In genomic region chr20:62141397-62142251, GRCh38 we compare ENCODE assay signal across 1 cellular context.
TF ChIP-seq lines count a peak whose summit lies in the region.

No MANE protein-coding gene starts in this region.

TF ChIP-seq in HepG2, 621 proteins besides CTCF, POLR2A, EP300 and RAD21 (continued from another document and continues in another):
- TF ChIP-seq ARID4A (CRISPR knock-in tag; IDR thresholded peaks at IDR 0.05; ENCODE audit: borderline replicate concordance) (peak; percentile 61; the same call in 1 of the 2 replicates), TFAP4 (IDR thresholded peaks at IDR 0.05; ENCODE audit: borderline replicate concordance, low read depth) (0 out of 2 replicates have a peak, but pooled peaks have one; percentile 74), KDM1A (CRISPR knock-in tag; IDR thresholded peaks at IDR 0.05) (no peak), SALL1 (CRISPR knock-in tag; IDR thresholded peaks at IDR 0.05) (peak; percentile 38), ZNF639 (CRISPR knock-in tag; conservative IDR thresholded peaks at IDR 0.05) (no peak), GATAD2A (CRISPR knock-in tag; IDR thresholded peaks at IDR 0.05) (0 out of 2 replicates have a peak, but pooled peaks have one; percentile 47), MIER2 (CRISPR knock-in tag; IDR thresholded peaks at IDR 0.05) (0 out of 2 replicates have a peak, but pooled peaks have one; percentile 30), ZNF331 (CRISPR knock-in tag; IDR thresholded peaks at IDR 0.05) (peak; percentile 24; the same call in 1 of the 2 replicates), NR0B2 (CRISPR knock-in tag; IDR thresholded peaks at IDR 0.05) (0 out of 2 replicates have a peak, but pooled peaks have one; percentile 47), ARHGAP35 (CRISPR knock-in tag; IDR thresholded peaks at IDR 0.05; ENCODE audit: borderline replicate concordance) (0 out of 2 replicates have a peak, but pooled peaks have one; percentile 46), TRIM22 (IDR thresholded peaks at IDR 0.05) (no peak), ZNF749 (CRISPR knock-in tag; IDR thresholded peaks at IDR 0.05; ENCODE audit: borderline replicate concordance) (no peak), ZNF652 (CRISPR knock-in tag; IDR thresholded peaks at IDR 0.05; ENCODE audit: borderline replicate concordance, low read depth) (no peak), ZFP91 (CRISPR knock-in tag; IDR thresholded peaks at IDR 0.05; ENCODE audit: borderline replicate concordance) (peak; percentile 13; the same call in 1 of the 2 replicates), NFYB (CRISPR knock-in tag; IDR thresholded peaks at IDR 0.05) (no peak), SRSF1 (optimal IDR thresholded peaks at IDR 0.05; ENCODE audit: low read depth, low read length) (no peak), PITX1 (CRISPR knock-in tag; IDR thresholded peaks at IDR 0.05) (peak; percentile 41; the same call in 1 of the 2 replicates), HMG20A (CRISPR knock-in tag; IDR thresholded peaks at IDR 0.05; ENCODE audit: borderline replicate concordance) (no peak), MYPOP (CRISPR knock-in tag; IDR thresholded peaks at IDR 0.05) (peak; percentile 86), ZIK1 (CRISPR knock-in tag; IDR thresholded peaks at IDR 0.05; ENCODE audit: borderline replicate concordance, low read depth) (peak; percentile 33; the same call in 1 of the 2 replicates), ZNF782 (CRISPR knock-in tag; IDR thresholded peaks at IDR 0.05; ENCODE audit: borderline replicate concordance) (no peak), TGIF2 (CRISPR knock-in tag; IDR thresholded peaks at IDR 0.05) (peak; percentile 40; the same call in 1 of the 2 replicates), PATZ1 (CRISPR knock-in tag; IDR thresholded peaks at IDR 0.05) (peak; percentile 56), ZNF280B (CRISPR knock-in tag; IDR thresholded peaks at IDR 0.05; ENCODE audit: borderline replicate concordance) (0 out of 2 replicates have a peak, but pooled peaks have one; percentile 56), ATAD3A (CRISPR knock-in tag; IDR thresholded peaks at IDR 0.05) (no peak), SMC3 (IDR thresholded peaks at IDR 0.05; ENCODE audit: low read length) (peak; percentile 30; the same call in 1 of the 2 replicates), ZNF781 (CRISPR knock-in tag; IDR thresholded peaks at IDR 0.05; ENCODE audit: borderline replicate concordance, not compliant biosample characterization) (peak; percentile 41), RARG (CRISPR knock-in tag; IDR thresholded peaks at IDR 0.05; ENCODE audit: low read depth) (no peak), SP4 (CRISPR knock-in tag; IDR thresholded peaks at IDR 0.05) (peak; percentile 56; the same call in 1 of the 2 replicates), MEF2D (CRISPR knock-in tag; IDR thresholded peaks at IDR 0.05) (peak; percentile 65; the same call in 1 of the 2 replicates), ARID2 (CRISPR knock-in tag; IDR thresholded peaks at IDR 0.05; ENCODE audit: borderline replicate concordance) (0 out of 2 replicates have a peak, but pooled peaks have one; percentile 6), ZNF558 (CRISPR knock-in tag; IDR thresholded peaks at IDR 0.05; ENCODE audit: borderline replicate concordance) (peak; percentile 3; the same call in 1 of the 2 replicates), REPIN1 (CRISPR knock-in tag; IDR thresholded peaks at IDR 0.05; ENCODE audit: borderline replicate concordance, low read depth) (no peak; the same call in 1 of the 2 replicates), ZNF329 (CRISPR knock-in tag; IDR thresholded peaks at IDR 0.05; ENCODE audit: low read depth) (no peak), ZNF879 (CRISPR knock-in tag; IDR thresholded peaks at IDR 0.05) (0 out of 2 replicates have a peak, but pooled peaks have one; percentile 49), ZNF768 (CRISPR knock-in tag; IDR thresholded peaks at IDR 0.05) (peak; percentile 27; the same call in 1 of the 2 replicates), RXRB (CRISPR knock-in tag; IDR thresholded peaks at IDR 0.05; ENCODE audit: borderline replicate concordance) (no peak), ZMYM4 (CRISPR knock-in tag; IDR thresholded peaks at IDR 0.05) (peak; percentile 35; the same call in 1 of the 2 replicates), ZNF44 (CRISPR knock-in tag; IDR thresholded peaks at IDR 0.05) (no peak), ZFX (CRISPR knock-in tag; IDR thresholded peaks at IDR 0.05; ENCODE audit: low read depth) (no peak), ZNF713 (CRISPR knock-in tag; IDR thresholded peaks at IDR 0.05) (0 out of 2 replicates have a peak, but pooled peaks have one; percentile 77), TRAFD1 (CRISPR knock-in tag; IDR thresholded peaks at IDR 0.05; ENCODE audit: borderline replicate concordance) (0 out of 2 replicates have a peak, but pooled peaks have one; percentile 33), PHF21A (CRISPR knock-in tag; IDR thresholded peaks at IDR 0.05) (peak; percentile 55; the same call in 1 of the 2 replicates), AKAP8 (CRISPR knock-in tag; IDR thresholded peaks at IDR 0.05) (peak; percentile 62), LCORL (IDR thresholded peaks at IDR 0.05) (no peak), LCORL (CRISPR knock-in tag; IDR thresholded peaks at IDR 0.05) (peak; percentile 33), KDM5B (CRISPR knock-in tag; IDR thresholded peaks at IDR 0.05; ENCODE audit: borderline replicate concordance) (peak; percentile 65; the same call in 1 of the 2 replicates)
